10 cellular contexts compared by ENCODE assay signal in genomic region chr13:50152655-50153309, GRCh38.
A peak's percentile ranks its signal among the peaks of the same experiment; 100 is the strongest.
DNase-seq lines count a peak whose midpoint lies in the region; TF ChIP-seq lines count a peak whose summit lies in the region.
"Had no signal": no experiment of that assay in that cellular context is flagged by ENCODE, and none has a peak within 500 bp of the region (broad histone marks: within the 10 kb centered on the region; RNA-seq: fewer than 3 reads in every experiment).

No MANE protein-coding gene starts in this region.

- DNase-seq in activated naive CD4-positive, alpha-beta T cell treated with Interleukin-2 at 50 U/mL for 16 hours = no peak
- DNase-seq in dorsolateral prefrontal cortex = no peak
- peak; percentile 41 for DNase-seq in superior temporal gyrus (ENCODE audit: extremely low spot score)
- no peak for DNase-seq in NCI-H748 (lab: John Stamatoyannopoulos, UW; ENCODE audit: unreplicated experiment)
- DNase-seq in cerebellum (ENCODE audit: low spot score) = no peak
- DNase-seq in iPS-NIHi11 (ENCODE audit: low spot score) = no peak
- DNase-seq: KG1 had no signal

- H3K4me3 ChIP-seq in dorsolateral prefrontal cortex = peak overlapping the region in 53 of 59 donors; percentile 1 to 57 (median 35)
- H3K4me3 ChIP-seq: SJCRH30 had no signal

- TF ChIP-seq CTCF in dorsolateral prefrontal cortex (IDR thresholded peaks at IDR 0.05 in 54 of 56, conservative IDR thresholded peaks at IDR 0.05 in 2 of 56; ENCODE audit: low read depth in 1 of 56, partially characterized antibody in 56 of 56) = no peak

- H3K9me3 ChIP-seq in KOPT-K1 (ENCODE audit: insufficient read depth, low read length, poor library complexity, severe bottlenecking) = no peaks in the 10 kb centered on the region
- H3K9me3 ChIP-seq: SJCRH30 had no signal

- H3K36me3 ChIP-seq in KOPT-K1 (ENCODE audit: insufficient read depth, low read length) = no peaks in the 10 kb centered on the region
- H3K36me3 ChIP-seq: SJCRH30 had no signal

- H3K4me1 Mint-ChIP-seq in activated naive CD4-positive, alpha-beta T cell treated with anti-CD3 and anti-CD28 coated beads, Interleukin-2, amount 50 U/mL, for 24 hours = peaks cover 18% of the 10 kb centered on the region

- H3K27ac ChIP-seq in KOPT-K1 (ENCODE audit: low read depth, low read length, poor library complexity, severe bottlenecking) (peak overlapping the region; percentile 71), dorsolateral prefrontal cortex (peak overlapping the region in 2 of 59 donors; percentile 29 to 34)
- H3K27ac ChIP-seq: SJCRH30 had no signal

- peak overlapping the region; percentile 15 for H3K4me3 Mint-ChIP-seq in activated naive CD4-positive, alpha-beta T cell treated with anti-CD3 and anti-CD28 coated beads, Interleukin-2, amount 50 U/mL, for 24 hours

- H3K36me3 Mint-ChIP-seq in activated naive CD4-positive, alpha-beta T cell treated with anti-CD3 and anti-CD28 coated beads, Interleukin-2, amount 50 U/mL, for 24 hours = no peaks in the 10 kb centered on the region

- intact Hi-C loops in dorsolateral prefrontal cortex (cut with DNase I) = no loop called here

- no peaks in the 10 kb centered on the region for H3K27me3 ChIP-seq in dorsolateral prefrontal cortex
- H3K27me3 ChIP-seq: SJCRH30 had no signal

- H3K27ac Mint-ChIP-seq in activated naive CD4-positive, alpha-beta T cell treated with anti-CD3 and anti-CD28 coated beads, Interleukin-2, amount 50 U/mL, for 24 hours = no peak overlapping the region

- no peaks in the 10 kb centered on the region for H3K27me3 Mint-ChIP-seq in activated naive CD4-positive, alpha-beta T cell treated with anti-CD3 and anti-CD28 coated beads, Interleukin-2, amount 50 U/mL, for 24 hours

- H3K9me3 Mint-ChIP-seq in activated naive CD4-positive, alpha-beta T cell treated with anti-CD3 and anti-CD28 coated beads, Interleukin-2, amount 50 U/mL, for 24 hours = no peaks in the 10 kb centered on the region
